ENCODE assay signal across 29 cellular contexts in genomic region chrX:2172359-2172758, GRCh38.
"Had no signal": no experiment of that assay in that cellular context is flagged by ENCODE, and none has a peak within 500 bp of the region (broad histone marks: within the 10 kb centered on the region; RNA-seq: fewer than 3 reads in every experiment).

No MANE protein-coding gene starts in this region.

- H2AFZ ChIP-seq: parathyroid adenoma had no signal

- H3K9ac ChIP-seq: parathyroid adenoma had no signal

- H3K27me3 ChIP-seq: neutrophil, ovary, spleen, suprapubic skin, testis, tibial artery, transverse colon, upper lobe of right lung, uterus had no signal

- H3K9me3 ChIP-seq: neutrophil, ovary, suprapubic skin, testis, transverse colon, upper lobe of right lung had no signal

- H3K4me1 ChIP-seq: parathyroid adenoma, psoas muscle, spleen, suprapubic skin, testis, tibial artery, transverse colon, upper lobe of right lung, uterus had no signal

- H3K4me2 ChIP-seq: smooth muscle cell had no signal

- ATAC-seq: naive thymus-derived CD8-positive, alpha-beta T cell; natural killer cell treated with Interleukin-12 subunit alpha and Interleukin-12 subunit beta and Interleukin-15 and Interleukin-18, amount 100 ng/mL, for 72 hours; psoas muscle; right cardiac atrium; sciatic nerve; stimulated activated memory B cell treated with anti-CD40 and anti-IgM and Interleukin-4, amounts not matched to agents 10 μg/mL and 1 μg/mL and 100 μg/mL, for 72 hours; stimulated activated naive CD8-positive, alpha-beta T cell treated with anti-CD3 and anti-CD28 coated beads, Interleukin-15, amount 100 ng/mL, for 72 hours; stimulated activated naive CD8-positive, alpha-beta T cell treated with anti-CD3 and anti-CD28 coated beads, Interleukin-15, Interleukin-2, amounts not matched to agents 100 U/mL and 50 U/mL, for 24 hours; upper lobe of right lung had no signal

- H3K27ac ChIP-seq: neutrophil, ovary, parathyroid adenoma, psoas muscle, skin epidermis, spleen, suprapubic skin, testis, tibial artery, transverse colon, upper lobe of right lung, uterus had no signal

- H3K79me2 ChIP-seq: parathyroid adenoma had no signal

- H3K36me3 ChIP-seq: neutrophil, ovary, spleen, suprapubic skin, tibial artery, transverse colon, upper lobe of right lung, uterus had no signal

- DNase-seq: naive thymus-derived CD8-positive, alpha-beta T cell; nephron progenitor cell; nucleus accumbens; ovary; psoas muscle; right cardiac atrium; spleen; stimulated activated CD4-positive, alpha-beta T cell treated with anti-CD3 and anti-CD28 coated beads, Interleukin-12 subunit alpha, Interleukin-12 subunit beta, amount 100 ng/mL, for 4 hours; stimulated activated CD4-positive, alpha-beta T cell treated with anti-CD3 and anti-CD28 coated beads, Interleukin-1b, Interleukin-23, amount 100 ng/mL, for 48 hours; stimulated activated CD4-positive, alpha-beta T cell treated with anti-CD3 and anti-CD28 coated beads, Interleukin-4, amount 100 ng/mL, for 1 hour; stimulated activated CD4-positive, alpha-beta T cell treated with anti-CD3 and anti-CD28 coated beads, Interleukin-4, amount 100 ng/mL, for 4 hours; stimulated activated CD8-positive, alpha-beta memory T cell treated with anti-CD3 and anti-CD28 coated beads, Interleukin-4, amount 100 ng/mL, for 48 hours; stimulated activated naive CD4-positive, alpha-beta T cell; stimulated activated naive CD8-positive, alpha-beta T cell treated with anti-CD3 and anti-CD28 coated beads, Interleukin-15, amount 100 ng/mL, for 72 hours; stimulated activated naive CD8-positive, alpha-beta T cell treated with anti-CD3 and anti-CD28 coated beads, Interleukin-15, Interleukin-2, amounts not matched to agents 100 U/mL and 50 U/mL, for 24 hours; substantia nigra; testis; transverse colon; uterus had no signal

- H3K4me3 ChIP-seq: ovary, psoas muscle, skin epidermis, smooth muscle cell, spleen, suprapubic skin, testis, tibial artery, transverse colon, upper lobe of right lung, uterus had no signal
